Comparison of ENCODE assay signal across 24 cellular contexts in genomic region chr15:99095626-99096025, GRCh38. TPM values are rescaled to one million over a fixed set of nuclear protein-coding genes. Genes with fewer than 3 reads are reported as not detected.
DNase-seq lines count a peak whose midpoint lies in the region; ATAC-seq and TF ChIP-seq lines count a peak whose summit lies in the region.
"Had no signal": no experiment of that assay in that cellular context is flagged by ENCODE, and none has a peak within 500 bp of the region (broad histone marks: within the 10 kb centered on the region; RNA-seq: fewer than 3 reads in every experiment).

No MANE protein-coding gene starts in this region.

- H4K91ac ChIP-seq in mesenchymal stem cell (ENCODE audit: low read length) = no peak overlapping the region

- H3K36me3 ChIP-seq in GM23338 (ENCODE audit: insufficient read depth) (no peaks in the 10 kb centered on the region), endodermal cell (ENCODE audit: control insufficient read depth, insufficient read depth, low read length) (no peaks in the 10 kb centered on the region), mesenchymal stem cell (ENCODE audit: control insufficient read depth in 1 of 2, insufficient read depth in 2 of 2, low read depth in 1 of 2, low read length in 2 of 2) (no peaks in the 10 kb centered on the region), breast epithelium (no peaks in the 10 kb centered on the region), OCI-LY7 (ENCODE audit: insufficient read depth, low read length) (no peaks in the 10 kb centered on the region)
- H3K36me3 ChIP-seq: MG63, SJCRH30 had no signal

- no peak overlapping the region for H2BK12ac ChIP-seq in mesenchymal stem cell (ENCODE audit: low read length in 2 of 2)

- POLR2A ChIA-PET in HEK293T (lab: Yijun Ruan, JAX) (no interaction called here), OCI-LY7 (lab: Charles Lee) (no interaction called here)

- no peak overlapping the region for H2BK120ac ChIP-seq in mesenchymal stem cell (ENCODE audit: low read depth, low read length)

- H3K4me1 Mint-ChIP-seq in GM23338 (peaks cover 9% of the 10 kb centered on the region), endodermal cell (peaks cover 10% of the 10 kb centered on the region)

- H3K14ac ChIP-seq in mesenchymal stem cell (ENCODE audit: low read length in 2 of 2) = no peak overlapping the region

- DNase-seq in GM23338 (ENCODE audit: low spot score) = no peak
- DNase-seq in HEK293T (ENCODE audit: extremely low spot score) = no peak
- peak; percentile 75 for DNase-seq in endodermal cell
- no peak for DNase-seq in mesenchymal stem cell
- DNase-seq in D341Med (ENCODE audit: low spot score) = no peak
- DNase-seq in breast epithelium (ENCODE audit: low spot score in 2 of 2) = no peak
- no peak for DNase-seq in OCI-LY7 (ENCODE audit: low spot score)
- DNase-seq: C1 segment of cervical spinal cord; CD4-positive, alpha-beta memory T cell; COR-L47; DMS79 treated with DMSO at 0.1 percent for 48 hours; H9; IMR-90; KG1; MG63; NCI-H1436; NCI-H2081 treated with DMSO at 0.1 percent for 48 hours; NCI-H524 treated with DMSO at 0.1 percent for 48 hours; NCI-H774; PC-9; SJCRH30 had no signal

- H3K4ac ChIP-seq in mesenchymal stem cell (ENCODE audit: low read depth in 1 of 2, low read length in 2 of 2) = no peak overlapping the region

- H3K4me1 ChIP-seq in GM23338 (ENCODE audit: insufficient read depth) (peaks cover 4% of the 10 kb centered on the region), endodermal cell (ENCODE audit: control insufficient read depth, insufficient read depth, low read length) (peaks cover 3% of the 10 kb centered on the region), mesenchymal stem cell (ENCODE audit: control insufficient read depth, insufficient read depth, low read depth, low read length) (peaks cover 3% of the 10 kb centered on the region), breast epithelium (peaks cover 0 to 4% of the 10 kb centered on the region in 2 donors), OCI-LY7 (ENCODE audit: insufficient read depth, low read length, poor library complexity, severe bottlenecking) (peaks cover 11% of the 10 kb centered on the region)
- H3K4me1 ChIP-seq: A549, SJCRH30 had no signal

- H3K9ac ChIP-seq in endodermal cell (ENCODE audit: extremely low read depth, low read length, poor library complexity, severe bottlenecking) (no peak overlapping the region), mesenchymal stem cell (ENCODE audit: low read length) (no peak overlapping the region)

- H3K4me3 ChIP-seq in GM23338 (no peak overlapping the region), endodermal cell (ENCODE audit: low read length) (no peak overlapping the region), mesenchymal stem cell (ENCODE audit: insufficient read depth in 1 of 2, low read depth in 1 of 2, low read length in 2 of 2) (no peak overlapping the region), breast epithelium (no peak overlapping the region), OCI-LY7 (ENCODE audit: low read depth, low read length, poor library complexity, severe bottlenecking) (no peak overlapping the region)
- H3K4me3 ChIP-seq: A549, MG63, PC-9, SJCRH30 had no signal

- peaks cover 17% of the 10 kb centered on the region for H3K27me3 ChIP-seq in GM23338 (ENCODE audit: insufficient read depth)
- peaks cover 25% of the 10 kb centered on the region for H3K27me3 ChIP-seq in endodermal cell (ENCODE audit: control insufficient read depth, insufficient read depth, low read length, poor library complexity, severe bottlenecking)
- peaks cover 19 to 34% of the 10 kb centered on the region in 2 experiments for H3K27me3 ChIP-seq in mesenchymal stem cell (ENCODE audit: control insufficient read depth in 1 of 2, insufficient read depth in 1 of 2, low read length in 2 of 2)
- no peaks in the 10 kb centered on the region for H3K27me3 ChIP-seq in breast epithelium
- H3K27me3 ChIP-seq: SJCRH30 had no signal

- H3K18ac ChIP-seq in mesenchymal stem cell (ENCODE audit: low read depth in 1 of 2, low read length in 2 of 2) = no peak overlapping the region

- H2BK15ac ChIP-seq in mesenchymal stem cell (ENCODE audit: low read depth, poor library complexity, severe bottlenecking) = peak overlapping the region; percentile 37

- intact Hi-C loops in breast epithelium (cut with DNase I; ENCODE audit: low total_unique reads) (no loop called here), OCI-LY7 (cut with micrococcal nuclease; ENCODE audit: unreplicated experiment) (no loop called here)

- H2BK5ac ChIP-seq in mesenchymal stem cell (ENCODE audit: low read depth, low read length, poor library complexity, severe bottlenecking) = no peak overlapping the region

- H4K20me1 ChIP-seq in GM23338 (replicated peaks; ENCODE audit: insufficient read depth) = no peaks in the 10 kb centered on the region
- no peaks in the 10 kb centered on the region for H4K20me1 ChIP-seq in OCI-LY7 (ENCODE audit: insufficient read depth, low read length)

- no peaks in the 10 kb centered on the region for H3K36me3 Mint-ChIP-seq in GM23338 (ENCODE audit: low read depth)
- no peaks in the 10 kb centered on the region for H3K36me3 Mint-ChIP-seq in endodermal cell (ENCODE audit: low read depth)
- H3K36me3 Mint-ChIP-seq: CD4-positive, alpha-beta memory T cell had no signal

- H3K27ac ChIP-seq in GM23338 (ENCODE audit: low read depth) (no peak overlapping the region), endodermal cell (ENCODE audit: low read depth, low read length) (no peak overlapping the region), mesenchymal stem cell (ENCODE audit: low read length, poor library complexity, severe bottlenecking) (no peak overlapping the region), breast epithelium (no peak overlapping the region), OCI-LY7 (ENCODE audit: low read depth, low read length, poor library complexity, severe bottlenecking) (no peak overlapping the region)
- H3K27ac ChIP-seq: A549, PC-9, SJCRH30 had no signal

- no peak overlapping the region for H2AK5ac ChIP-seq in mesenchymal stem cell (ENCODE audit: low read length, severe bottlenecking)

- H3K9me3 ChIP-seq in endodermal cell (ENCODE audit: control insufficient read depth, low read length) (no peaks in the 10 kb centered on the region), mesenchymal stem cell (ENCODE audit: control insufficient read depth, low read length) (no peaks in the 10 kb centered on the region), breast epithelium (no peaks in the 10 kb centered on the region), OCI-LY7 (ENCODE audit: low read length) (no peaks in the 10 kb centered on the region)
- H3K9me3 ChIP-seq: A549, MG63, SJCRH30 had no signal

- TF ChIP-seq CTCF in GM23338 (conservative IDR thresholded peaks at IDR 0.05; ENCODE audit: low read depth in 2 of 2) (no peak), endodermal cell (conservative IDR thresholded peaks at IDR 0.05) (peak; percentile 36), breast epithelium (IDR thresholded peaks at IDR 0.05) (no peak), OCI-LY7 (conservative IDR thresholded peaks at IDR 0.05; ENCODE audit: low read length) (no peak)

- TF ChIP-seq POLR2A in breast epithelium (IDR thresholded peaks at IDR 0.05) = no peak

- BruUV-seq in OCI-LY7 (replicated peaks; lab: Mats Ljungman, UMichigan) = no TSS peak

- H3K27me3 Mint-ChIP-seq in GM23338 (ENCODE audit: insufficient read depth, low read depth, poor library complexity) = peaks cover 12% of the 10 kb centered on the region
- H3K27me3 Mint-ChIP-seq in endodermal cell (ENCODE audit: insufficient read depth) = peaks cover 37% of the 10 kb centered on the region

- H3K9me2 ChIP-seq in GM23338 (ENCODE audit: insufficient read depth) (no peaks in the 10 kb centered on the region), OCI-LY7 (ENCODE audit: insufficient read depth, low read length) (no peaks in the 10 kb centered on the region)

- WGBS in endodermal cell (ENCODE audit: insufficient coverage in 1 of 2, insufficient read length in 1 of 2), 2 experiments = 69 to 81% methylated on average over 3 of the region's 3 CpGs
- WGBS in mesenchymal stem cell = 46% methylated on average over 3 of the region's 3 CpGs

- H3K23ac ChIP-seq in mesenchymal stem cell (ENCODE audit: low read length in 2 of 2) = no peak overlapping the region

- no peak overlapping the region for H3K27ac Mint-ChIP-seq in GM23338
- H3K27ac Mint-ChIP-seq in endodermal cell = no peak overlapping the region
- H3K27ac Mint-ChIP-seq: CD4-positive, alpha-beta memory T cell; H9 had no signal

- H3K79me1 ChIP-seq in mesenchymal stem cell (replicated peaks; ENCODE audit: low read length, poor library complexity, severe bottlenecking) = no peaks in the 10 kb centered on the region

- CTCF ChIA-PET in HEK293T (lab: Yijun Ruan, JAX) (no interaction called here), OCI-LY7 (lab: Charles Lee; ENCODE audit: unreplicated experiment) (no interaction called here)

- H3K9me3 Mint-ChIP-seq in GM23338 (no peaks in the 10 kb centered on the region), endodermal cell (no peaks in the 10 kb centered on the region)
- H3K9me3 Mint-ChIP-seq: CD4-positive, alpha-beta memory T cell; H9 had no signal

- no peak overlapping the region for H3K4me2 ChIP-seq in GM23338
- H3K4me2 ChIP-seq in mesenchymal stem cell (ENCODE audit: low read length, poor library complexity, severe bottlenecking) = no peak overlapping the region
- H3K4me2 ChIP-seq in OCI-LY7 (ENCODE audit: low read length) = no peak overlapping the region
- H3K4me2 ChIP-seq: A549, PC-9 had no signal

- ATAC-seq in GM23338 = peak; percentile 29; the same call in 2 of the 3 replicates
- ATAC-seq: A549, Right ventricle myocardium inferior, SK-N-SH treated with all-trans-retinoic acid at 6 μM for 48 hours had no signal

- H3F3A ChIP-seq in GM23338 (replicated peaks; ENCODE audit: low read depth) = no peaks in the 10 kb centered on the region

- H3K4me3 Mint-ChIP-seq in GM23338 (no peak overlapping the region), endodermal cell (no peak overlapping the region)
- H3K4me3 Mint-ChIP-seq: CD4-positive, alpha-beta memory T cell; H9 had no signal

- H3K79me2 ChIP-seq in GM23338 (replicated peaks; ENCODE audit: insufficient read depth) (no peaks in the 10 kb centered on the region), OCI-LY7 (ENCODE audit: insufficient read depth, low read depth, low read length) (no peaks in the 10 kb centered on the region)

- H2AFZ ChIP-seq in GM23338 (no peak overlapping the region), mesenchymal stem cell (ENCODE audit: low read depth, low read length) (no peak overlapping the region), OCI-LY7 (ENCODE audit: low read length) (no peak overlapping the region)
- H2AFZ ChIP-seq: PC-9 had no signal

- H4K8ac ChIP-seq in mesenchymal stem cell (ENCODE audit: low read length) = no peak overlapping the region

TF ChIP-seq in HEK293T, 16 proteins besides CTCF, POLR2A, EP300 and RAD21 (continues in another document):
- no peak for TF ChIP-seq ARNT (IDR thresholded peaks at IDR 0.05)

RNA-seq across cellular contexts. Expression of gene SYNM, which starts 9.3 kb away (rescaled TPM):
- total RNA-seq in GM23338 (2014; rRNA removed; shearing (Covaris generic)) = 2.9 and 3.5 TPM in 2 replicates
- polyA plus RNA-seq in GM23338 (2016; fragmentation: Nextera tagmentation; extraction: Ambion mirVana) = 0.73 and 0.74 TPM in 2 replicates
- total RNA-seq in endodermal cell (10 to 100 TPM in 1 of 2 donors, 1 to 10 TPM in 1; 2.3 to 12.5 TPM), breast epithelium (100 to 1,000 TPM in 2 of 3 donors, 10 to 100 TPM in 1; 32.0 to 319 (median 115) TPM), OCI-LY7 (2022) (0.08 TPM in 1 of 2 replicates, not detected in the other)
- polyA plus RNA-seq in endodermal cell (2013, experiment 1 of 2) = 2.0 TPM
- 2.5 TPM for polyA plus RNA-seq in endodermal cell (2013, experiment 2 of 2)
- polyA plus RNA-seq in mesenchymal stem cell (2013, experiment 1 of 2) = 6.0 TPM
- 5.7 TPM for polyA plus RNA-seq in mesenchymal stem cell (2013, experiment 2 of 2)
- total RNA-seq in OCI-LY7 (2014; rRNA removed; shearing (Covaris generic)) = 0.41 and 0.49 TPM in 2 replicates
